7 cellular contexts compared by ENCODE assay signal in the genomic region with DNA sequence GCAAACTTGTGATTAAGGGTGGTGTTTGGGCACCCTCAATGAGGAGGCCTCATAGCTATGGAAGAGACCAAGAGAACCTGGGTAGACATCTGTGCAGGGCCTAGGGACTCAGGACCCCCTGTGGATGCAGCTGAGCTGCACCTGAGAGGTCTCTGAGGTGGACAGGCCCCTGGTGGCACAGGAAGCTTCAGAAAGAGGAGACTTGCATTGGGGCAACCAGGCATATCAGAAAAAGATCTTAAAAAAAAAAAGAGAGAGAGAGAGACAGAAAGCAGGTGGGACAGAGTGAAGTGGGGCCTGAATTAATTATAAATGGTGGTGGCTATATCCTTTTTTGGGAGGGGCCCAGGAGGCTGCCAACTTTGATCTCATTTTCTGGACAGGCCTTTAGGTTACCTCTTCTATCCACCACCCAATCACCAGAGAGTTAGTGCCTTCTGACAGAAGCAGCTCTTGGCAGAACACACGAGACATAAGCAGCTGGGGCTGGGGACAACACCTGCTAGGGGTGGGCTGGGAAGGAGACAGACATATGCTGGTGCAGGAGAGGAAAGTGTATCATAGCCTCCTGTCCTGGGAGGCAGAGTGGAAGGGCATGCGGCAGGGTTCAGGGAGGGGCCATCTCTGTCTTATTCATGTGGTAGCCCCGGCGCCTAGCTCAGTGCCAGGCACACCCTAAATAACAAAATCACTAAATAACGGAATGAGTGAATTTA. TPM values are rescaled to one million over a fixed set of nuclear protein-coding genes. Genes with fewer than 3 reads are reported as not detected.
DNase-seq lines count a peak whose midpoint lies in the region; ATAC-seq and TF ChIP-seq lines count a peak whose summit lies in the region.

No MANE protein-coding gene starts in this region.

- H3K27me3 ChIP-seq in Loucy (ENCODE audit: insufficient read depth, low read length, poor library complexity, severe bottlenecking) (no peaks in the 10 kb centered on the region), Peyer's patch (no peaks in the 10 kb centered on the region)

- H3K36me3 ChIP-seq in Loucy (ENCODE audit: insufficient read depth, low read length): no peaks in the 10 kb centered on the region
- no peaks in the 10 kb centered on the region for H3K36me3 ChIP-seq in Peyer's patch

- H3K4me3 ChIP-seq in Loucy (ENCODE audit: low read length, poor library complexity, severe bottlenecking): no peak overlapping the region
- no peak overlapping the region for H3K4me3 ChIP-seq in Peyer's patch
- H3K4me3 ChIP-seq in foreskin fibroblast (ENCODE audit: low read depth in 1 of 2, low read length in 2 of 2): peak overlapping the region; percentile 12 to 48

- TF ChIP-seq CTCF in Loucy (conservative IDR thresholded peaks at IDR 0.05; ENCODE audit: low read length) (no peak), Peyer's patch (IDR thresholded peaks at IDR 0.05) (no peak), foreskin fibroblast (IDR thresholded peaks at IDR 0.05; ENCODE audit: low read depth, low read length) (no peak)

- 0 out of 2 replicates have a peak, but pooled peaks cover 9% of the 10 kb centered on the region for H3F3A ChIP-seq in Loucy (ENCODE audit: low read depth)

- ATAC-seq in stimulated activated naive B cell treated with anti-CD40 and anti-IgM and Interleukin-4, amounts not matched to agents 10 μg/mL and 1 μg/mL and 100 μg/mL, for 72 hours (replicated peaks): no peak
- ATAC-seq in HG03139 (IDR thresholded peaks at IDR 0.05; ENCODE audit: unreplicated experiment) (no peak), GM18907 (IDR thresholded peaks at IDR 0.05; ENCODE audit: unreplicated experiment) (no peak)

- H3K9me3 Mint-ChIP-seq in stimulated activated naive B cell treated with anti-CD40 and anti-IgM and Interleukin-4, amounts not matched to agents 10 μg/mL and 1 μg/mL and 100 μg/mL, for 72 hours: no peaks in the 10 kb centered on the region

- H2AFZ ChIP-seq in Loucy (ENCODE audit: low read length): peak overlapping the region; percentile 56; the same call in 1 of the 2 replicates

- peaks cover 52 to 60% of the 10 kb centered on the region in 2 donors for H3K4me1 Mint-ChIP-seq in stimulated activated naive B cell treated with anti-CD40 and anti-IgM and Interleukin-4, amounts not matched to agents 10 μg/mL and 1 μg/mL and 100 μg/mL, for 72 hours

- no peak overlapping the region for H3K4me3 Mint-ChIP-seq in stimulated activated naive B cell treated with anti-CD40 and anti-IgM and Interleukin-4, amounts not matched to agents 10 μg/mL and 1 μg/mL and 100 μg/mL, for 72 hours

- no peaks in the 10 kb centered on the region for H3K9me2 ChIP-seq in Loucy (replicated peaks; ENCODE audit: low read depth, low read length)

- peaks cover 0 to 8% of the 10 kb centered on the region in 2 donors for H3K27me3 Mint-ChIP-seq in stimulated activated naive B cell treated with anti-CD40 and anti-IgM and Interleukin-4, amounts not matched to agents 10 μg/mL and 1 μg/mL and 100 μg/mL, for 72 hours

- TF ChIP-seq POLR2A in Peyer's patch (IDR thresholded peaks at IDR 0.05): no peak

- H3K9me3 ChIP-seq in Loucy (ENCODE audit: insufficient read depth, low read depth, low read length): no peaks in the 10 kb centered on the region
- H3K9me3 ChIP-seq in Peyer's patch: no peaks in the 10 kb centered on the region

- no peak overlapping the region for H3K4me2 ChIP-seq in Loucy (ENCODE audit: low read depth, low read length, poor library complexity, severe bottlenecking)

- no peaks in the 10 kb centered on the region for H3K36me3 Mint-ChIP-seq in stimulated activated naive B cell treated with anti-CD40 and anti-IgM and Interleukin-4, amounts not matched to agents 10 μg/mL and 1 μg/mL and 100 μg/mL, for 72 hours

- H3K4me1 ChIP-seq in Loucy (ENCODE audit: insufficient read depth, low read length, poor library complexity, severe bottlenecking): peaks cover 52% of the 10 kb centered on the region
- H3K4me1 ChIP-seq in Peyer's patch: peaks cover 10 to 88% (median 26%) of the 10 kb centered on the region in 4 donors

- peak overlapping the region; percentile 92 for H3K27ac Mint-ChIP-seq in stimulated activated naive B cell treated with anti-CD40 and anti-IgM and Interleukin-4, amounts not matched to agents 10 μg/mL and 1 μg/mL and 100 μg/mL, for 72 hours

- no peaks in the 10 kb centered on the region for H3K79me2 ChIP-seq in Loucy (ENCODE audit: insufficient read depth, low read length)

- H4K20me1 ChIP-seq in Loucy (ENCODE audit: insufficient read depth, low read length, poor library complexity, severe bottlenecking): no peaks in the 10 kb centered on the region

- H3K27ac ChIP-seq in Peyer's patch: peak overlapping the region; percentile 77 to 94 (median 88)

- peak overlapping the region; percentile 18 for H3K9ac ChIP-seq in Loucy (ENCODE audit: low read depth, low read length, poor library complexity, severe bottlenecking)

- DNase-seq in Peyer's patch: no peak
- DNase-seq in foreskin fibroblast: peak in 1 of 2 donors; percentile 21
- no peak for DNase-seq in stimulated activated naive B cell treated with anti-CD40 and anti-IgM and Interleukin-4, amounts not matched to agents 10 μg/mL and 1 μg/mL and 100 μg/mL, for 72 hours
- DNase-seq in NOMO-1 treated with dmso at 0.1 percent for 144 hours (lab: John Stamatoyannopoulos, UW; ENCODE audit: unreplicated experiment): no peak

RNA-seq across cellular contexts. Expression of a gene that starts 46.6 kb away (rescaled TPM):
- 10 to 100 TPM in 2 of 4 donors, 1 to 10 TPM in 1, not detected in 1; 5.9 to 29.2 (median 12.5) TPM for total RNA-seq in Peyer's patch

RNA-seq across cellular contexts. Expression of a gene that starts 48.2 kb away (rescaled TPM):
- total RNA-seq in Peyer's patch: 100 to 1,000 TPM in 3 of 4 donors, 10 to 100 TPM in 1; 87.5 to 196 (median 128) TPM

Comparison
In these comparisons a context has a peak if more than half of its experiments do, and no peak if none do; other contexts are left out.
1. H3K4me3 ChIP-seq: peak in foreskin fibroblast (2 of 2); none in Loucy (single experiment) and Peyer's patch (0 of 4).